8 cellular contexts compared by ENCODE assay signal in genomic region chr2:64653174-64654062, GRCh38. TPM values are rescaled to one million over a fixed set of nuclear protein-coding genes. Genes with fewer than 3 reads are reported as not detected.
DNase-seq lines count a peak whose midpoint lies in the region; ATAC-seq lines count a peak whose summit lies in the region.

Gene SERTAD2, minus strand, starts transcription at chr2:64653913. Its CDS starts 17,042 bp downstream, at chr2:64636871.

- DNase-seq in AG08395 (ENCODE audit: low spot score) (peak; percentile 95), NCI-H446 (lab: John Stamatoyannopoulos, UW) (peak; percentile 18 to 82), cerebellum (ENCODE audit: low spot score) (peak; percentile 95)
- peak; percentile 81 for DNase-seq in activated CD4-positive, CD25-positive, alpha-beta regulatory T cell treated with anti-CD3 and anti-CD28 coated beads, Interleukin-2, amount 50 U/mL, for 72 hours
- peak; percentile 75 to 80 for DNase-seq in stimulated activated CD4-positive, alpha-beta T cell treated with anti-CD3 and anti-CD28 coated beads, Interleukin-1b, Interleukin-23, amount 100 ng/mL, for 4 hours (ENCODE audit: low read depth in 2 of 2)

- peak within 1 kb of the TSS; percentile 97 for H3K27ac ChIP-seq in layer of hippocampus (ENCODE audit: low read depth, low read length)

- peak; percentile 74 for ATAC-seq in GM19023 (IDR thresholded peaks at IDR 0.05; ENCODE audit: unreplicated experiment)
- peak; percentile 58 for ATAC-seq in HG03196 (IDR thresholded peaks at IDR 0.05; ENCODE audit: unreplicated experiment)

- H3K27me3 ChIP-seq in layer of hippocampus (ENCODE audit: control insufficient read depth, insufficient read depth, low read length), result no peaks in the 10 kb centered on the region

RNA-seq across cellular contexts. Expression of gene SERTAD2, which starts in this region (rescaled TPM):
- total RNA-seq in cerebellum, result 5.8 TPM

Comparison
In these comparisons a context has a peak if more than half of its experiments do, and no peak if none do; other contexts are left out.
1. Peak in every context shown above with its lines: DNase-seq, ATAC-seq and H3K27ac ChIP-seq.